Comparison of ENCODE assay signal across 1 cellular context in genomic region chr13:94196426-94196825, GRCh38.
TF ChIP-seq lines count a peak whose summit lies in the region.

No MANE protein-coding gene starts in this region.

TF ChIP-seq in SK-N-SH treated with all-trans-retinoic acid at 6 μM for 48 hours, 23 proteins besides CTCF, POLR2A, EP300 and RAD21 (continued from another document):
- no peak for TF ChIP-seq TSHZ2 (CRISPR knock-in tag; IDR thresholded peaks at IDR 0.05)
- no peak for TF ChIP-seq POU6F1 (CRISPR knock-in tag; IDR thresholded peaks at IDR 0.05; ENCODE audit: borderline replicate concordance, low read depth)
- no peak for TF ChIP-seq CREB5 (CRISPR knock-in tag; IDR thresholded peaks at IDR 0.05; ENCODE audit: low read depth)
- no peak for TF ChIP-seq SNAI2 (CRISPR knock-in tag; IDR thresholded peaks at IDR 0.05)
- TF ChIP-seq ISL1 (CRISPR knock-in tag; IDR thresholded peaks at IDR 0.05) = no peak
- no peak for TF ChIP-seq ZFP30 (CRISPR knock-in tag; IDR thresholded peaks at IDR 0.05)
- TF ChIP-seq RARB (CRISPR knock-in tag; IDR thresholded peaks at IDR 0.05) = no peak
- TF ChIP-seq ZC3H10 (CRISPR knock-in tag; IDR thresholded peaks at IDR 0.05) = no peak
- no peak for TF ChIP-seq ZNF8 (CRISPR knock-in tag; IDR thresholded peaks at IDR 0.05)
- TF ChIP-seq CSDC2 (CRISPR knock-in tag; IDR thresholded peaks at IDR 0.05) = no peak
